ENCODE assay signal across 19 cellular contexts in genomic region chr16:8741636-8742427, GRCh38.
"Had no signal": no experiment of that assay in that cellular context is flagged by ENCODE, and none has a peak within 500 bp of the region (broad histone marks: within the 10 kb centered on the region; RNA-seq: fewer than 3 reads in every experiment).

No MANE protein-coding gene starts in this region.

- DNase-seq: activated CD4-positive, alpha-beta memory T cell treated with anti-CD3 and anti-CD28 coated beads for 36 hours; activated CD4-positive, alpha-beta T cell treated with anti-CD3 and anti-CD28 coated beads for 1 hour; activated CD8-positive, alpha-beta memory T cell treated with anti-CD3 and anti-CD28 coated beads, Interleukin-2, amount 10 ng/mL, durations not matched to agents 7 days and 5 days; activated naive CD4-positive, alpha-beta T cell treated with anti-CD3 and anti-CD28 coated beads, Interleukin-2, amount 50 U/mL, for 16 hours; activated T-cell treated with anti-CD3 and anti-CD28 coated beads, Interleukin-2, amount 50 U/mL, for 1 hour; central memory CD4-positive, alpha-beta T cell; cortex of kidney; effector CD4-positive, alpha-beta T cell; esophagus squamous epithelium; midbrain; naive B cell; small intestine; stimulated activated CD4-positive, alpha-beta T cell treated with anti-CD3 and anti-CD28 coated beads, Interleukin-4, amount 100 ng/mL, for 24 hours; stimulated activated naive CD8-positive, alpha-beta T cell treated with anti-CD3 and anti-CD28 coated beads, Interleukin-15, Interleukin-2, amounts not matched to agents 100 U/mL and 50 U/mL, for 24 hours; upper lobe of left lung had no signal

- H3K4me1 Mint-ChIP-seq: activated CD8-positive, alpha-beta memory T cell treated with anti-CD3 and anti-CD28 coated beads, Interleukin-2, amount 10 ng/mL, durations not matched to agents 7 days and 5 days; naive B cell had no signal

- H3K27me3 Mint-ChIP-seq: activated CD4-positive, alpha-beta memory T cell treated with anti-CD3 and anti-CD28 coated beads for 36 hours; activated CD8-positive, alpha-beta memory T cell treated with anti-CD3 and anti-CD28 coated beads, Interleukin-2, amount 10 ng/mL, durations not matched to agents 7 days and 5 days; naive B cell had no signal

- H3K27ac ChIP-seq: esophagus squamous epithelium, neutrophil, suprapubic skin, upper lobe of left lung had no signal

- H3K4me3 Mint-ChIP-seq: activated CD4-positive, alpha-beta memory T cell treated with anti-CD3 and anti-CD28 coated beads for 36 hours; activated CD8-positive, alpha-beta memory T cell treated with anti-CD3 and anti-CD28 coated beads, Interleukin-2, amount 10 ng/mL, durations not matched to agents 7 days and 5 days; naive B cell had no signal

- H3K9me3 Mint-ChIP-seq: activated CD4-positive, alpha-beta memory T cell treated with anti-CD3 and anti-CD28 coated beads for 36 hours had no signal

- H3K27me3 ChIP-seq: adrenal gland, esophagus squamous epithelium, neutrophil, suprapubic skin, upper lobe of left lung had no signal

- H3K36me3 Mint-ChIP-seq: activated CD4-positive, alpha-beta memory T cell treated with anti-CD3 and anti-CD28 coated beads for 36 hours; activated CD8-positive, alpha-beta memory T cell treated with anti-CD3 and anti-CD28 coated beads, Interleukin-2, amount 10 ng/mL, durations not matched to agents 7 days and 5 days had no signal

- H3K9me3 ChIP-seq: adrenal gland, esophagus squamous epithelium, neutrophil, suprapubic skin, upper lobe of left lung had no signal

- H3K27ac Mint-ChIP-seq: activated CD4-positive, alpha-beta memory T cell treated with anti-CD3 and anti-CD28 coated beads for 36 hours; activated CD8-positive, alpha-beta memory T cell treated with anti-CD3 and anti-CD28 coated beads, Interleukin-2, amount 10 ng/mL, durations not matched to agents 7 days and 5 days had no signal

- ATAC-seq: activated CD8-positive, alpha-beta memory T cell treated with anti-CD3 and anti-CD28 coated beads, Interleukin-2, amount 10 ng/mL, durations not matched to agents 7 days and 5 days; stimulated activated naive CD8-positive, alpha-beta T cell treated with anti-CD3 and anti-CD28 coated beads, Interleukin-15, Interleukin-2, amounts not matched to agents 100 U/mL and 50 U/mL, for 24 hours had no signal

- H3K4me1 ChIP-seq: suprapubic skin, upper lobe of left lung had no signal

- H3K4me3 ChIP-seq: esophagus squamous epithelium, lung, suprapubic skin, upper lobe of left lung had no signal

- H3K36me3 ChIP-seq: adrenal gland, suprapubic skin, upper lobe of left lung had no signal
